Comparison of ENCODE assay signal across 20 cellular contexts in the genomic region with DNA sequence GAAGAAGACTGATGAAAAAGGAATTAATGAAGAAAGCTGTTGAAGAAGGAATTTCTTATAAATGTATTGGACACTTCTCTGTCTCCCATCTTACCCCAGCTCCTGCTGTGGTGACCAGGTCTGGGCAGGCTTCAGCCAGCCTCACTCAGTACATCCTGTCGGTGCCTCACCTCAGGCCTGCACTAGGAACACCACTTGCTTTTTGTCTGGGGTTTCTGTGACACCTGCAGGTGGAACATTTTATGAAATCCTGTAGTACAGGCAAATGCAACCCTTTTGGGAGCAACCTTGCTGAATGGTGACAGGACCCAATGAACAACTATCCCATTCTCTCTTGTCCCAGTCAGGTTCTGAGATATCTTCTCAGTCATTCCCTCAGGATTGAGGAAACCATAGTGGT.
A peak's percentile ranks its signal among the peaks of the same experiment; 100 is the strongest.
DNase-seq lines count a peak whose midpoint lies in the region; ATAC-seq lines count a peak whose summit lies in the region.
"Had no signal": no experiment of that assay in that cellular context is flagged by ENCODE, and none has a peak within 500 bp of the region (broad histone marks: within the 10 kb centered on the region; RNA-seq: fewer than 3 reads in every experiment).

No MANE protein-coding gene starts in this region.

- H3K4me3 ChIP-seq in Jurkat, Clone E6-1 (ENCODE audit: low read length): no peak overlapping the region
- H3K4me3 ChIP-seq: coronary artery, stomach, vagina had no signal

- CTCF ChIA-PET in activated CD4-positive, alpha-beta memory T cell treated with anti-CD3 and anti-CD28 coated beads for 36 hours (lab: Charles Lee): interaction anchor here (1.2 to 1.7 kb wide), 3 partner anchors 8 to 149 kb away, joined by 3 to 7 read pairs (median 6); no protein-coding TSS in a partner anchor

- POLR2A ChIA-PET in activated CD4-positive, alpha-beta memory T cell treated with anti-CD3 and anti-CD28 coated beads for 36 hours (lab: Charles Lee): no interaction called here

- intact Hi-C loops in activated CD4-positive, alpha-beta memory T cell treated with anti-CD3 and anti-CD28 coated beads for 36 hours (cut with micrococcal nuclease): no loop called here

- peaks cover 30% of the 10 kb centered on the region for H3K27me3 Mint-ChIP-seq in activated CD4-positive, alpha-beta memory T cell treated with anti-CD3 and anti-CD28 coated beads for 36 hours

- DNase-seq in NK-92 treated with Interleukin-12 subunit alpha and Interleukin-12 subunit beta, amount 100 ng/mL, for 24 hours (lab: John Stamatoyannopoulos, UW): peak; percentile 6
- DNase-seq in NK-92 (lab: John Stamatoyannopoulos, UW; ENCODE audit: unreplicated experiment): no peak
- peak; percentile 7 for DNase-seq in Jurkat, Clone E6-1 (ENCODE audit: low read depth, low spot score)
- peak; percentile 13 for DNase-seq in RKO (ENCODE audit: low spot score)
- DNase-seq in iPS-NIHi7 (ENCODE audit: extremely low spot score): peak; percentile 28
- DNase-seq in NCI-H2081 treated with DMSO at 0.1 percent for 48 hours (lab: John Stamatoyannopoulos, UW): no peak
- DNase-seq in activated CD4-positive, alpha-beta memory T cell treated with anti-CD3 and anti-CD28 coated beads for 36 hours: no peak
- DNase-seq: activated CD4-positive, CD25-positive, alpha-beta regulatory T cell; activated gamma-delta T cell treated with Interleukin-2 at 50 U/mL for 16 hours; aorta; GDM1; glutamatergic neuron; islet precursor cell; nephron progenitor cell; stomach had no signal

- no peaks in the 10 kb centered on the region for H3K36me3 Mint-ChIP-seq in activated CD4-positive, alpha-beta memory T cell treated with anti-CD3 and anti-CD28 coated beads for 36 hours
- H3K36me3 Mint-ChIP-seq: CD4-positive, alpha-beta memory T cell; memory B cell had no signal

- H3K27ac Mint-ChIP-seq in activated CD4-positive, alpha-beta memory T cell treated with anti-CD3 and anti-CD28 coated beads for 36 hours: no peak overlapping the region
- H3K27ac Mint-ChIP-seq: CD4-positive, alpha-beta memory T cell; memory B cell; nephron progenitor cell had no signal

- H3K4me1 Mint-ChIP-seq in activated CD4-positive, alpha-beta memory T cell treated with anti-CD3 and anti-CD28 coated beads for 36 hours (ENCODE audit: low read depth): no peaks in the 10 kb centered on the region
- H3K4me1 Mint-ChIP-seq: CD4-positive, alpha-beta memory T cell; nephron progenitor cell had no signal

- H3K4me3 Mint-ChIP-seq in activated CD4-positive, alpha-beta memory T cell treated with anti-CD3 and anti-CD28 coated beads for 36 hours: no peak overlapping the region
- H3K4me3 Mint-ChIP-seq: CD4-positive, alpha-beta memory T cell; memory B cell; nephron progenitor cell had no signal

- H3K9me3 Mint-ChIP-seq in activated CD4-positive, alpha-beta memory T cell treated with anti-CD3 and anti-CD28 coated beads for 36 hours: no peaks in the 10 kb centered on the region
- H3K9me3 Mint-ChIP-seq: CD4-positive, alpha-beta memory T cell; memory B cell; nephron progenitor cell had no signal

- ATAC-seq in HG03097 (IDR thresholded peaks at IDR 0.05; ENCODE audit: low FRiP score, unreplicated experiment): no peak

Comparison
In these comparisons a context has a peak if more than half of its experiments do, and no peak if none do; other contexts are left out.
1. DNase-seq: peak in NK-92 treated with Interleukin-12 subunit alpha and Interleukin-12 subunit beta, amount 100 ng/mL, for 24 hours (single experiment), Jurkat, Clone E6-1 (single experiment), RKO (single experiment) and iPS-NIHi7 (single experiment); none in NK-92 (single experiment), NCI-H2081 treated with DMSO at 0.1 percent for 48 hours (single experiment) and activated CD4-positive, alpha-beta memory T cell treated with anti-CD3 and anti-CD28 coated beads for 36 hours (single experiment).